Comparison of ENCODE assay signal across 8 cellular contexts in genomic region chr12:48716168-48716492, GRCh38. TPM values are rescaled to one million over a fixed set of nuclear protein-coding genes. Genes with fewer than 3 reads are reported as not detected.
DNase-seq lines count a peak whose midpoint lies in the region; ATAC-seq, FAIRE-seq and TF ChIP-seq lines count a peak whose summit lies in the region.

No MANE protein-coding gene starts in this region.

- no peaks in the 10 kb centered on the region for H3K36me3 ChIP-seq in breast epithelium
- H3K36me3 ChIP-seq in mesodermal cell (ENCODE audit: control insufficient read depth, insufficient read depth, low read length) = peaks cover 43% of the 10 kb centered on the region

- H3K9me3 ChIP-seq in breast epithelium = peaks cover 0 to 11% of the 10 kb centered on the region in 2 donors
- peaks cover 19% of the 10 kb centered on the region for H3K9me3 ChIP-seq in mesodermal cell (ENCODE audit: control insufficient read depth, low read length)

- ATAC-seq in GM19351 (IDR thresholded peaks at IDR 0.05; ENCODE audit: unreplicated experiment) = no peak

- H3K27me3 ChIP-seq in breast epithelium = no peaks in the 10 kb centered on the region

- H3K4me3 ChIP-seq in breast epithelium = peak overlapping the region; percentile 76 to 81 (median 79)
- peak overlapping the region; percentile 79 for H3K4me3 ChIP-seq in mesodermal cell (ENCODE audit: extremely low read depth, insufficient read depth, low read length, poor library complexity, severe bottlenecking)

- DNase-seq in stimulated activated CD8-positive, alpha-beta memory T cell treated with anti-CD3 and anti-CD28 coated beads, Interleukin-15, amount 100 ng/mL, for 1 hour (ENCODE audit: low read depth) = peak; percentile 1
- no peak for DNase-seq in stimulated activated CD8-positive, alpha-beta memory T cell treated with anti-CD3 and anti-CD28 coated beads, Interleukin-4, amount 100 ng/mL, for 48 hours
- DNase-seq in breast epithelium (ENCODE audit: low spot score in 2 of 2) (no peak), NAMALWA (ENCODE audit: low spot score) (no peak), DMS53 (lab: John Stamatoyannopoulos, UW) (no peak), H54 (ENCODE audit: insufficient read length, low spot score) (no peak)

- TF ChIP-seq POLR2A in breast epithelium (IDR thresholded peaks at IDR 0.05) (no peak), H54 (IDR thresholded peaks at IDR 0.05; ENCODE audit: low read depth, low read length) (no peak)

- H3K4me1 ChIP-seq in breast epithelium (peaks cover 0 to 12% of the 10 kb centered on the region in 2 donors), mesodermal cell (ENCODE audit: control insufficient read depth, insufficient read depth, low read length, poor library complexity, severe bottlenecking) (peaks cover 17% of the 10 kb centered on the region)

- no peak for FAIRE-seq in H54 (lab: Jason Lieb, UNC)

- intact Hi-C loops in breast epithelium (cut with DNase I; ENCODE audit: low total_unique reads) = no loop called here

- TF ChIP-seq CTCF in breast epithelium (IDR thresholded peaks at IDR 0.05) = no peak

- H3K27ac ChIP-seq in breast epithelium = peak overlapping the region; percentile 95 to 96
- H3K27ac ChIP-seq in mesodermal cell (ENCODE audit: low read depth, low read length, severe bottlenecking) = peak overlapping the region; percentile 97

- WGBS in mesodermal cell (ENCODE audit: insufficient coverage in 2 of 2), 2 experiments = 0% methylated on average over 9 to 16 of the region's 17 CpGs

RNA-seq across cellular contexts. Expression of gene CCNT1, which starts 0.4 kb away (rescaled TPM):
- 10 to 100 TPM; 25.9 to 51.7 (median 26.7) TPM for total RNA-seq in breast epithelium
- 27.9 TPM for polyA plus RNA-seq in mesodermal cell (2013, experiment 1 of 2)
- polyA plus RNA-seq in mesodermal cell (2013, experiment 2 of 2) = 24.1 TPM

RNA-seq across cellular contexts. Expression of gene KANSL2, which starts 34.1 kb away (rescaled TPM):
- total RNA-seq in breast epithelium = 100 to 1,000 TPM in 1 of 3 donors, 10 to 100 TPM in 2; 48.0 to 113 (median 76.4) TPM
- polyA plus RNA-seq in mesodermal cell (2013, experiment 1 of 2) = 39.2 TPM
- polyA plus RNA-seq in mesodermal cell (2013, experiment 2 of 2) = 39.7 TPM
